ENCODE assay signal across 24 cellular contexts in genomic region chr18:14746897-14747296, GRCh38. TPM values are rescaled to one million over a fixed set of nuclear protein-coding genes. Genes with fewer than 3 reads are reported as not detected.
DNase-seq lines count a peak whose midpoint lies in the region; ATAC-seq and TF ChIP-seq lines count a peak whose summit lies in the region.
"Had no signal": no experiment of that assay in that cellular context is flagged by ENCODE, and none has a peak within 500 bp of the region (broad histone marks: within the 10 kb centered on the region; RNA-seq: fewer than 3 reads in every experiment).

No MANE protein-coding gene starts in this region.

- H3K36me3 ChIP-seq in osteoblast (ENCODE audit: insufficient read depth, low read length) (no peaks in the 10 kb centered on the region), left ventricle myocardium inferior (no peaks in the 10 kb centered on the region)
- H3K36me3 ChIP-seq: BE2C, BLaER1 had no signal

- H3K79me2 ChIP-seq in osteoblast (ENCODE audit: insufficient read depth, low read length): peaks cover 15% of the 10 kb centered on the region

- ATAC-seq in HG03139 (IDR thresholded peaks at IDR 0.05; ENCODE audit: unreplicated experiment): no peak
- ATAC-seq: GM12878 had no signal

- DNase-seq in osteoblast (ENCODE audit: insufficient read length, low spot score, missing footprints) (no peak), retina (peak; percentile 1), amniotic stem cell (lab: John Stamatoyannopoulos, UW) (no peak), left ventricle myocardium inferior (no peak)
- DNase-seq: 8988T; ACHN; BE2C; C1 segment of cervical spinal cord; CD4-positive, alpha-beta memory T cell; CD4-positive, CD25-positive, alpha-beta regulatory T cell; CD8-positive, alpha-beta memory T cell; COR-L47; DMS 273 treated with DMSO at 0.1 percent for 48 hours; DMS153; DMS53; DMS79; DND-41; EL; GDM1 had no signal

- H3K27ac ChIP-seq in osteoblast (ENCODE audit: low read depth, low read length) (no peak overlapping the region), left ventricle myocardium inferior (replicated peaks) (no peak overlapping the region)
- H3K27ac ChIP-seq: BLaER1 had no signal

- no peak overlapping the region for H2AFZ ChIP-seq in osteoblast (ENCODE audit: low read length)

- no peaks in the 10 kb centered on the region for H4K20me1 ChIP-seq in osteoblast (ENCODE audit: insufficient read depth, low read length)
- H4K20me1 ChIP-seq: BLaER1 had no signal

- peak overlapping the region; percentile 16 for H3K4me3 ChIP-seq in osteoblast (ENCODE audit: insufficient read depth, low read length)
- H3K4me3 ChIP-seq in left ventricle myocardium inferior: no peak overlapping the region
- H3K4me3 ChIP-seq: BLaER1, GM12878 had no signal

- no peaks in the 10 kb centered on the region for H3K4me1 ChIP-seq in osteoblast (ENCODE audit: insufficient read depth, low read length)
- no peaks in the 10 kb centered on the region for H3K4me1 ChIP-seq in left ventricle myocardium inferior
- H3K4me1 ChIP-seq: BE2C, BLaER1 had no signal

- intact Hi-C loops in left ventricle myocardium inferior (cut with micrococcal nuclease): no loop called here

- TF ChIP-seq CTCF in osteoblast (IDR thresholded peaks at IDR 0.05; ENCODE audit: extremely low read depth, low read depth, low read length) (no peak), left ventricle myocardium inferior (IDR thresholded peaks at IDR 0.05; ENCODE audit: borderline replicate concordance) (no peak)

- H3K9me3 ChIP-seq in osteoblast (ENCODE audit: low read depth, low read length) (no peaks in the 10 kb centered on the region), left ventricle myocardium inferior (replicated peaks) (no peaks in the 10 kb centered on the region)
- H3K9me3 ChIP-seq: BE2C had no signal

- H3K4me2 ChIP-seq in osteoblast (ENCODE audit: insufficient read depth, low read length): no peak overlapping the region
- H3K4me2 ChIP-seq: BLaER1 had no signal

- H3K27me3 ChIP-seq in osteoblast (ENCODE audit: insufficient read depth, low read length): no peaks in the 10 kb centered on the region
- H3K27me3 ChIP-seq in left ventricle myocardium inferior (ENCODE audit: low read depth): peaks cover 29% of the 10 kb centered on the region
- H3K27me3 ChIP-seq: BE2C, BLaER1 had no signal

RNA-seq across cellular contexts. Expression of gene ANKRD30B, which starts 1.1 kb away (rescaled TPM):
- 6.9 and 11.5 TPM in 2 replicates for total RNA-seq in osteoblast
- not detected for total RNA-seq in left ventricle myocardium inferior
- total RNA-seq: A673; CD4-positive, alpha-beta memory T cell; CD4-positive, CD25-positive, alpha-beta regulatory T cell; CD8-positive, alpha-beta memory T cell; G401; GM12878 had no signal
